In the genomic region with DNA sequence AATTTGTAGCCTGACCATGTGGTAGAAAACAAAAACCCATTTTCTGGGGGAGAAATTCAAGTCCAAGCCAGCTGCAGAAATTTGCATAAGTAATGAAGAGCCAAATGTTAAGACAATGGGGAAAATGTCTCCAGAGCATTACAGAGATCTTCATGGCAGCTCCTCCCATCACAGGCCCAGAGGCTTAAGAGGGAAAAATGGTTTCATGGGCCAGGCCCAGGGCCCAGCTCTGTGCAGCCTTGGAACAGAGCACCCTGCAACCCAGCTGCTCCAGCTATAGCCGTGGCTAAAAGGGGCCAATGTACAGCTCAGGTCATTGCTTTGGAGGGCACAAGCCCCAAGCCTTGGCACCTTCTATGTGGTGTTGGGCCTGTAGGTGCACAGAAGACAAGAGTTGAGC, we compare ENCODE assay signal across 32 cellular contexts.
DNase-seq lines count a peak whose midpoint lies in the region; ATAC-seq, FAIRE-seq and TF ChIP-seq lines count a peak whose summit lies in the region.
"Had no signal": no experiment of that assay in that cellular context is flagged by ENCODE, and none has a peak within 500 bp of the region (broad histone marks: within the 10 kb centered on the region; RNA-seq: fewer than 3 reads in every experiment).

No MANE protein-coding gene starts in this region.

- H3K27ac ChIP-seq in A549 (no peak overlapping the region), HEK293 (ENCODE audit: extremely low read depth, low read depth, low read length) (no peak overlapping the region), K562 (ENCODE audit: extremely low read depth, low read depth, low read length) (no peak overlapping the region), left ventricle myocardium inferior (replicated peaks) (no peak overlapping the region)
- H3K27ac ChIP-seq: 22Rv1; BLaER1; BLaER1 treated with 17β-estradiol and CSF1 and Interleukin-3, amounts not matched to agents 10 nM and 100 nM; C4-2B had no signal

- no peak overlapping the region for H3K9ac ChIP-seq in K562 (ENCODE audit: insufficient read depth in 1 of 2, low read depth in 2 of 2, low read length in 2 of 2)
- H3K9ac ChIP-seq: BLaER1; BLaER1 treated with 17β-estradiol and CSF1 and Interleukin-3, amounts not matched to agents 10 nM and 100 nM had no signal

- no TSS peak for BruUV-seq in K562 (replicated peaks; lab: Mats Ljungman, UMichigan)

- 31% methylated on average over 1 of the region's 1 CpG for WGBS in A549 (ENCODE audit: missing lambda C conversion rate)
- WGBS in K562 (ENCODE audit: insufficient coverage, low coverage, missing lambda C conversion rate), result 0% methylated on average over 1 of the region's 1 CpG

- H3K36me3 ChIP-seq in HEK293 (ENCODE audit: control insufficient read depth in 2 of 2, insufficient read depth in 1 of 2, low read length in 2 of 2) (no peaks in the 10 kb centered on the region), K562 (ENCODE audit: control insufficient read depth, insufficient read depth, low read length) (no peaks in the 10 kb centered on the region), left ventricle myocardium inferior (no peaks in the 10 kb centered on the region)
- H3K36me3 ChIP-seq: BE2C; BLaER1; BLaER1 treated with 17β-estradiol and CSF1 and Interleukin-3, amounts not matched to agents 10 nM and 100 nM had no signal

- H2AFZ ChIP-seq in K562 (ENCODE audit: low read depth, low read length), result no peak overlapping the region

- TF ChIP-seq CTCF in A549 (IDR thresholded peaks at IDR 0.05), result no peak
- no peak for TF ChIP-seq CTCF in HEK293 (tag by site-specific recombination; IDR thresholded peaks at IDR 0.05)
- TF ChIP-seq CTCF in K562 (IDR thresholded peaks at IDR 0.05 in 2 of 3, conservative IDR thresholded peaks at IDR 0.05 in 1 of 3; ENCODE audit: insufficient read depth in 2 of 3, low read depth in 1 of 3, low read length in 3 of 3), result no peak
- no peak for TF ChIP-seq CTCF in left ventricle myocardium inferior (IDR thresholded peaks at IDR 0.05; ENCODE audit: borderline replicate concordance)

- DNase-seq in A549 (ENCODE audit: low read depth in 1 of 2, low spot score in 1 of 2) (no peak), K562 (ENCODE audit: extremely low read depth in 1 of 4, low spot score in 3 of 4) (no peak), left ventricle myocardium inferior (no peak)
- DNase-seq: 8988T; ACHN; AML-193; BE2C; C1 segment of cervical spinal cord; Caco-2; Calu3; CD4-positive, alpha-beta memory T cell; CD4-positive, alpha-beta T cell; CD4-positive, CD25-positive, alpha-beta regulatory T cell; CD8-positive, alpha-beta memory T cell; CD8-positive, alpha-beta T cell; COR-L47; DMS 273 treated with DMSO at 0.1 percent for 48 hours; DMS153; DMS53; DMS79; DMS79 treated with DMSO at 0.1 percent for 48 hours; DND-41; EL had no signal

- TF ChIP-seq POLR2A in A549 (IDR thresholded peaks at IDR 0.05; ENCODE audit: low read length) (no peak), K562 (conservative IDR thresholded peaks at IDR 0.05) (no peak)

- no peak for TF ChIP-seq RAD21 in A549 (conservative IDR thresholded peaks at IDR 0.05 in 1 of 2, IDR thresholded peaks at IDR 0.05 in 1 of 2)
- no peak for TF ChIP-seq RAD21 in K562 (CRISPR knock-in tag; conservative IDR thresholded peaks at IDR 0.05 in 1 of 2, IDR thresholded peaks at IDR 0.05 in 1 of 2)

- TF ChIP-seq EP300 in A549 (IDR thresholded peaks at IDR 0.05) (no peak), K562 (IDR thresholded peaks at IDR 0.05; ENCODE audit: low read length) (no peak)

- no peaks in the 10 kb centered on the region for H3K79me2 ChIP-seq in K562 (ENCODE audit: control insufficient read depth, insufficient read depth, low read length)

- peaks cover 5% of the 10 kb centered on the region; the same call in 2 of the 3 replicates for H3K4me1 ChIP-seq in A549
- no peaks in the 10 kb centered on the region for H3K4me1 ChIP-seq in HEK293 (ENCODE audit: control insufficient read depth, insufficient read depth, low read length)
- H3K4me1 ChIP-seq in K562 (replicated peaks in 1 of 2; ENCODE audit: control insufficient read depth in 2 of 2, insufficient read depth in 2 of 2, low read length in 2 of 2), result peaks cover 2 to 7% of the 10 kb centered on the region in 2 experiments; a peak in 4 of 5 replicates
- H3K4me1 ChIP-seq in left ventricle myocardium inferior, result peaks cover 10% of the 10 kb centered on the region
- H3K4me1 ChIP-seq: BE2C, Caco-2 had no signal

- H3K9me3 ChIP-seq in A549 (peaks cover 10% of the 10 kb centered on the region; the same call in 1 of the 3 replicates), HEK293 (ENCODE audit: control insufficient read depth, insufficient read depth, low read depth, low read length) (no peaks in the 10 kb centered on the region), K562 (replicated peaks; ENCODE audit: control insufficient read depth, insufficient read depth, low read depth, low read length) (no peaks in the 10 kb centered on the region), left ventricle myocardium inferior (replicated peaks) (peaks cover 15% of the 10 kb centered on the region)
- H3K9me3 ChIP-seq: BE2C had no signal

- H3K27me3 ChIP-seq in K562 (ENCODE audit: control insufficient read depth in 2 of 2, insufficient read depth in 2 of 2, low read length in 2 of 2) (no peaks in the 10 kb centered on the region), left ventricle myocardium inferior (ENCODE audit: low read depth) (no peaks in the 10 kb centered on the region)
- H3K27me3 ChIP-seq: BE2C, BLaER1 had no signal

- in situ Hi-C loops in K562 (cut with MboI), result no loop called here

- CTCF ChIA-PET in A549 (lab: Yijun Ruan, JAX) (interaction anchor here (0.7 kb wide), 1 partner anchor 9 kb away, joined by 3 read pairs; no protein-coding TSS in a partner anchor), HEK293 (lab: Yijun Ruan, JAX) (no interaction called here), K562 (lab: Yijun Ruan, JAX; ENCODE audit: low intra/inter-chr PET ratio) (no interaction called here)

- no peaks in the 10 kb centered on the region for H4K20me1 ChIP-seq in K562 (replicated peaks; ENCODE audit: control insufficient read depth, insufficient read depth, low read length)
- H4K20me1 ChIP-seq: BLaER1; BLaER1 treated with 17β-estradiol and CSF1 and Interleukin-3, amounts not matched to agents 10 nM and 100 nM had no signal

- H3K4me3 ChIP-seq in A549 (no peak overlapping the region), HEK293 (ENCODE audit: low read depth, low read length) (no peak overlapping the region), K562 (no peak overlapping the region), left ventricle myocardium inferior (no peak overlapping the region)
- H3K4me3 ChIP-seq: BLaER1; BLaER1 treated with 17β-estradiol and CSF1 and Interleukin-3, amounts not matched to agents 10 nM and 100 nM had no signal

- POLR2A ChIA-PET in A549 (lab: Yijun Ruan, JAX) (no interaction called here), HEK293 (lab: Yijun Ruan, JAX) (no interaction called here), K562 (lab: Yijun Ruan, JAX) (no interaction called here)

- intact Hi-C loops in K562 (cut with micrococcal nuclease) (no loop called here), left ventricle myocardium inferior (cut with micrococcal nuclease) (no loop called here)

- ATAC-seq in A549 (no peak), K562 (no peak), HG02885 (IDR thresholded peaks at IDR 0.05; ENCODE audit: poor library complexity, unreplicated experiment) (no peak), HG03175 (IDR thresholded peaks at IDR 0.05; ENCODE audit: unreplicated experiment) (no peak)
- ATAC-seq: CD8-positive, alpha-beta T cell had no signal

- H3K9me1 ChIP-seq in K562 (ENCODE audit: control insufficient read depth, insufficient read depth, low read length), result no peaks in the 10 kb centered on the region

- FAIRE-seq in A549 (lab: Jason Lieb, UNC) (no peak), K562 (lab: Jason Lieb, UNC) (no peak)
- FAIRE-seq: A204.1, D721Med had no signal

- H3K4me2 ChIP-seq in A549 (no peak overlapping the region), K562 (ENCODE audit: insufficient read depth, low read length) (no peak overlapping the region)
- H3K4me2 ChIP-seq: BLaER1; BLaER1 treated with 17β-estradiol and CSF1 and Interleukin-3, amounts not matched to agents 10 nM and 100 nM had no signal

TF ChIP-seq in A549, 52 proteins besides CTCF, POLR2A, EP300 and RAD21 (continues in another document):
- no peak for TF ChIP-seq CBX8 (IDR thresholded peaks at IDR 0.05)
- no peak for TF ChIP-seq BHLHE40 (IDR thresholded peaks at IDR 0.05; ENCODE audit: low read depth, low read length)
- TF ChIP-seq RCOR1 (IDR thresholded peaks at IDR 0.05; ENCODE audit: low read depth, low read length), result no peak
- no peak for TF ChIP-seq MYC (IDR thresholded peaks at IDR 0.05; ENCODE audit: borderline replicate concordance, low read length)

TF ChIP-seq in HEK293, 187 proteins besides CTCF, POLR2A, EP300 and RAD21 (continues in another document):
- TF ChIP-seq SETDB1 (IDR thresholded peaks at IDR 0.05; ENCODE audit: insufficient read length, low read length), result peak; percentile 47
- no peak for TF ChIP-seq KLF7 (tag by site-specific recombination; IDR thresholded peaks at IDR 0.05; ENCODE audit: borderline replicate concordance)
- TF ChIP-seq GLIS2 (tag by site-specific recombination; IDR thresholded peaks at IDR 0.05), result no peak
- TF ChIP-seq ZNF843 (tag by site-specific recombination; IDR thresholded peaks at IDR 0.05), result no peak
- no peak for TF ChIP-seq ZNF654 (tag by site-specific recombination; IDR thresholded peaks at IDR 0.05; ENCODE audit: low read depth)
- no peak for TF ChIP-seq ZNF202 (tag by site-specific recombination; IDR thresholded peaks at IDR 0.05; ENCODE audit: borderline replicate concordance)
- peak; percentile 93 for TF ChIP-seq ZNF585B (tag by site-specific recombination; IDR thresholded peaks at IDR 0.05)

TF ChIP-seq in K562, 482 proteins besides CTCF, POLR2A, EP300 and RAD21:
- TF ChIP-seq ZNF408 (CRISPR knock-in tag; IDR thresholded peaks at IDR 0.05; ENCODE audit: low read depth) (no peak), LEF1 (IDR thresholded peaks at IDR 0.05) (no peak), PRPF4 (IDR thresholded peaks at IDR 0.05; ENCODE audit: insufficient read depth, low read depth, low read length, poor library complexity, severe bottlenecking) (no peak), U2AF1 (optimal IDR thresholded peaks at IDR 0.05; ENCODE audit: low read depth, low read length) (no peak), ZFP36 (IDR thresholded peaks at IDR 0.05; ENCODE audit: low read depth, low read length, partially characterized antibody) (peak; percentile 62), ZNF253 (CRISPR knock-in tag; conservative IDR thresholded peaks at IDR 0.05) (no peak)
